1 cellular context compared by ENCODE assay signal in the genomic region with DNA sequence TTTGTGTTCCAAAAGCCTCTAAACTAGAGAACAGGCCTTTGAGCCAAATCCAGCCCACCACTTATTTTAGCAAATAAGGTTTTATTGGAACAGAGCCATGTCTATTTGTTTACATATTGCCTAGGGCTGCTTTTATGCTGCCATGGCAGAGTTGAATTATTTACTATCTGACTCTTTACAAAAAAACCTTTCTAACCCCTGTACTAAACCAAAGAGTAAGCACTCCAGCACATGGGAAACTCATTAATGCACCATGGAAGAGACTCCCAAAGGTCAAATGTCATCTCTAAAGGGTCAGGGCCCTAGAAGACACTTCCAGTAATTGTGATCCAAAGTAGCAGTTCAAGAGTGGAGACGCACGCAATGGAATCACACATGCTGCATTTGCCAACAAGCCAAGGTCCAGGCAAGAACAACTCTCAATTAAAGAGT.
TF ChIP-seq lines count a peak whose summit lies in the region.

No MANE protein-coding gene starts in this region.

TF ChIP-seq in HepG2, 621 proteins besides CTCF, POLR2A, EP300 and RAD21 (continued from another document):
- TF ChIP-seq, protein P1, sequence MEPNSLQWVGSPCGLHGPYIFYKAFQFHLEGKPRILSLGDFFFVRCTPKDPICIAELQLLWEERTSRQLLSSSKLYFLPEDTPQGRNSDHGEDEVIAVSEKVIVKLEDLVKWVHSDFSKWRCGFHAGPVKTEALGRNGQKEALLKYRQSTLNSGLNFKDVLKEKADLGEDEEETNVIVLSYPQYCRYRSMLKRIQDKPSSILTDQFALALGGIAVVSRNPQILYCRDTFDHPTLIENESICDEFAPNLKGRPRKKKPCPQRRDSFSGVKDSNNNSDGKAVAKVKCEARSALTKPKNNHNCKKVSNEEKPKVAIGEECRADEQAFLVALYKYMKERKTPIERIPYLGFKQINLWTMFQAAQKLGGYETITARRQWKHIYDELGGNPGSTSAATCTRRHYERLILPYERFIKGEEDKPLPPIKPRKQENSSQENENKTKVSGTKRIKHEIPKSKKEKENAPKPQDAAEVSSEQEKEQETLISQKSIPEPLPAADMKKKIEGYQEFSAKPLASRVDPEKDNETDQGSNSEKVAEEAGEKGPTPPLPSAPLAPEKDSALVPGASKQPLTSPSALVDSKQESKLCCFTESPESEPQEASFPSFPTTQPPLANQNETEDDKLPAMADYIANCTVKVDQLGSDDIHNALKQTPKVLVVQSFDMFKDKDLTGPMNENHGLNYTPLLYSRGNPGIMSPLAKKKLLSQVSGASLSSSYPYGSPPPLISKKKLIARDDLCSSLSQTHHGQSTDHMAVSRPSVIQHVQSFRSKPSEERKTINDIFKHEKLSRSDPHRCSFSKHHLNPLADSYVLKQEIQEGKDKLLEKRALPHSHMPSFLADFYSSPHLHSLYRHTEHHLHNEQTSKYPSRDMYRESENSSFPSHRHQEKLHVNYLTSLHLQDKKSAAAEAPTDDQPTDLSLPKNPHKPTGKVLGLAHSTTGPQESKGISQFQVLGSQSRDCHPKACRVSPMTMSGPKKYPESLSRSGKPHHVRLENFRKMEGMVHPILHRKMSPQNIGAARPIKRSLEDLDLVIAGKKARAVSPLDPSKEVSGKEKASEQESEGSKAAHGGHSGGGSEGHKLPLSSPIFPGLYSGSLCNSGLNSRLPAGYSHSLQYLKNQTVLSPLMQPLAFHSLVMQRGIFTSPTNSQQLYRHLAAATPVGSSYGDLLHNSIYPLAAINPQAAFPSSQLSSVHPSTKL (CRISPR knock-in tag; IDR thresholded peaks at IDR 0.05), result 0 out of 2 replicates have a peak, but pooled peaks have one; percentile 11
- TF ChIP-seq NFE2 (CRISPR knock-in tag; IDR thresholded peaks at IDR 0.05) (no peak), ZNF234 (CRISPR knock-in tag; conservative IDR thresholded peaks at IDR 0.05) (no peak), ZBTB21 (CRISPR knock-in tag; IDR thresholded peaks at IDR 0.05) (no peak), ZNF350 (CRISPR knock-in tag; IDR thresholded peaks at IDR 0.05; ENCODE audit: borderline replicate concordance, low read depth) (no peak), THYN1 (CRISPR knock-in tag; IDR thresholded peaks at IDR 0.05; ENCODE audit: borderline replicate concordance, low read depth) (no peak), PPARG (CRISPR knock-in tag; conservative IDR thresholded peaks at IDR 0.05) (no peak), GATAD2A (CRISPR knock-in tag; IDR thresholded peaks at IDR 0.05) (peak; percentile 15; the same call in 1 of the 2 replicates), RARA (CRISPR knock-in tag; IDR thresholded peaks at IDR 0.05) (peak; percentile 20; the same call in 1 of the 2 replicates), EED (CRISPR knock-in tag; IDR thresholded peaks at IDR 0.05) (no peak), EHMT2 (IDR thresholded peaks at IDR 0.05; ENCODE audit: borderline replicate concordance, low read depth, low read length) (no peak), NR2C2 (CRISPR knock-in tag; IDR thresholded peaks at IDR 0.05; ENCODE audit: borderline replicate concordance) (peak; percentile 33; the same call in 1 of the 2 replicates), CENPT (CRISPR knock-in tag; IDR thresholded peaks at IDR 0.05; ENCODE audit: low read depth) (no peak), RFX5 (IDR thresholded peaks at IDR 0.05; ENCODE audit: low read depth, low read length) (no peak), ZNF12 (CRISPR knock-in tag; IDR thresholded peaks at IDR 0.05) (no peak), ZKSCAN1 (IDR thresholded peaks at IDR 0.05; ENCODE audit: low read length) (no peak), SCMH1 (CRISPR knock-in tag; IDR thresholded peaks at IDR 0.05; ENCODE audit: borderline replicate concordance) (no peak), SOX5 (CRISPR knock-in tag; IDR thresholded peaks at IDR 0.05; ENCODE audit: borderline replicate concordance) (peak; percentile 8; the same call in 1 of the 2 replicates), HOXA7 (CRISPR knock-in tag; IDR thresholded peaks at IDR 0.05) (no peak), ISL2 (CRISPR knock-in tag; IDR thresholded peaks at IDR 0.05) (peak; percentile 68; the same call in 1 of the 2 replicates), NR2F1 (CRISPR knock-in tag; IDR thresholded peaks at IDR 0.05) (peak in 1 of 2 experiments; percentile 38; a peak in 2 of 4 replicates), NR2F2 (IDR thresholded peaks at IDR 0.05; ENCODE audit: borderline replicate concordance, low read depth) (peak; percentile 83), ZFP36L1 (CRISPR knock-in tag; IDR thresholded peaks at IDR 0.05) (no peak), SOX13 (IDR thresholded peaks at IDR 0.05) (no peak), SOX13 (CRISPR knock-in tag; conservative IDR thresholded peaks at IDR 0.05 in 1 of 2, IDR thresholded peaks at IDR 0.05 in 1 of 2) (0 out of 4 replicates have a peak, but pooled peaks of 1 of the 2 experiments have one; percentile 17), MTA1 (CRISPR knock-in tag; IDR thresholded peaks at IDR 0.05; ENCODE audit: borderline replicate concordance) (no peak)
- TF ChIP-seq, protein P2, sequence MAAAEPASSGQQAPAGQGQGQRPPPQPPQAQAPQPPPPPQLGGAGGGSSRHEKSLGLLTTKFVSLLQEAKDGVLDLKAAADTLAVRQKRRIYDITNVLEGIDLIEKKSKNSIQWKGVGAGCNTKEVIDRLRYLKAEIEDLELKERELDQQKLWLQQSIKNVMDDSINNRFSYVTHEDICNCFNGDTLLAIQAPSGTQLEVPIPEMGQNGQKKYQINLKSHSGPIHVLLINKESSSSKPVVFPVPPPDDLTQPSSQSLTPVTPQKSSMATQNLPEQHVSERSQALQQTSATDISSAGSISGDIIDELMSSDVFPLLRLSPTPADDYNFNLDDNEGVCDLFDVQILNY (CRISPR knock-in tag; conservative IDR thresholded peaks at IDR 0.05), result no peak
- TF ChIP-seq, protein P3, sequence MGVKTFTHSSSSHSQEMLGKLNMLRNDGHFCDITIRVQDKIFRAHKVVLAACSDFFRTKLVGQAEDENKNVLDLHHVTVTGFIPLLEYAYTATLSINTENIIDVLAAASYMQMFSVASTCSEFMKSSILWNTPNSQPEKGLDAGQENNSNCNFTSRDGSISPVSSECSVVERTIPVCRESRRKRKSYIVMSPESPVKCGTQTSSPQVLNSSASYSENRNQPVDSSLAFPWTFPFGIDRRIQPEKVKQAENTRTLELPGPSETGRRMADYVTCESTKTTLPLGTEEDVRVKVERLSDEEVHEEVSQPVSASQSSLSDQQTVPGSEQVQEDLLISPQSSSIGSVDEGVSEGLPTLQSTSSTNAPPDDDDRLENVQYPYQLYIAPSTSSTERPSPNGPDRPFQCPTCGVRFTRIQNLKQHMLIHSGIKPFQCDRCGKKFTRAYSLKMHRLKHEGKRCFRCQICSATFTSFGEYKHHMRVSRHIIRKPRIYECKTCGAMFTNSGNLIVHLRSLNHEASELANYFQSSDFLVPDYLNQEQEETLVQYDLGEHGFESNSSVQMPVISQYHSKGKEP (CRISPR knock-in tag; IDR thresholded peaks at IDR 0.05), result no peak
- TF ChIP-seq, protein P4, sequence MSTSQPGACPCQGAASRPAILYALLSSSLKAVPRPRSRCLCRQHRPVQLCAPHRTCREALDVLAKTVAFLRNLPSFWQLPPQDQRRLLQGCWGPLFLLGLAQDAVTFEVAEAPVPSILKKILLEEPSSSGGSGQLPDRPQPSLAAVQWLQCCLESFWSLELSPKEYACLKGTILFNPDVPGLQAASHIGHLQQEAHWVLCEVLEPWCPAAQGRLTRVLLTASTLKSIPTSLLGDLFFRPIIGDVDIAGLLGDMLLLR (CRISPR knock-in tag; IDR thresholded peaks at IDR 0.05), result no peak
- TF ChIP-seq, protein P5, sequence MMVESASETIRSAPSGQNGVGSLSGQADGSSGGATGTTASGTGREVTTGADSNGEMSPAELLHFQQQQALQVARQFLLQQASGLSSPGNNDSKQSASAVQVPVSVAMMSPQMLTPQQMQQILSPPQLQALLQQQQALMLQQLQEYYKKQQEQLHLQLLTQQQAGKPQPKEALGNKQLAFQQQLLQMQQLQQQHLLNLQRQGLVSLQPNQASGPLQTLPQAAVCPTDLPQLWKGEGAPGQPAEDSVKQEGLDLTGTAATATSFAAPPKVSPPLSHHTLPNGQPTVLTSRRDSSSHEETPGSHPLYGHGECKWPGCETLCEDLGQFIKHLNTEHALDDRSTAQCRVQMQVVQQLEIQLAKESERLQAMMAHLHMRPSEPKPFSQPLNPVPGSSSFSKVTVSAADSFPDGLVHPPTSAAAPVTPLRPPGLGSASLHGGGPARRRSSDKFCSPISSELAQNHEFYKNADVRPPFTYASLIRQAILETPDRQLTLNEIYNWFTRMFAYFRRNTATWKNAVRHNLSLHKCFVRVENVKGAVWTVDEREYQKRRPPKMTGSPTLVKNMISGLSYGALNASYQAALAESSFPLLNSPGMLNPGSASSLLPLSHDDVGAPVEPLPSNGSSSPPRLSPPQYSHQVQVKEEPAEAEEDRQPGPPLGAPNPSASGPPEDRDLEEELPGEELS (CRISPR knock-in tag; IDR thresholded peaks at IDR 0.05), result peak; percentile 56; the same call in 1 of the 2 replicates
- TF ChIP-seq, protein P6, sequence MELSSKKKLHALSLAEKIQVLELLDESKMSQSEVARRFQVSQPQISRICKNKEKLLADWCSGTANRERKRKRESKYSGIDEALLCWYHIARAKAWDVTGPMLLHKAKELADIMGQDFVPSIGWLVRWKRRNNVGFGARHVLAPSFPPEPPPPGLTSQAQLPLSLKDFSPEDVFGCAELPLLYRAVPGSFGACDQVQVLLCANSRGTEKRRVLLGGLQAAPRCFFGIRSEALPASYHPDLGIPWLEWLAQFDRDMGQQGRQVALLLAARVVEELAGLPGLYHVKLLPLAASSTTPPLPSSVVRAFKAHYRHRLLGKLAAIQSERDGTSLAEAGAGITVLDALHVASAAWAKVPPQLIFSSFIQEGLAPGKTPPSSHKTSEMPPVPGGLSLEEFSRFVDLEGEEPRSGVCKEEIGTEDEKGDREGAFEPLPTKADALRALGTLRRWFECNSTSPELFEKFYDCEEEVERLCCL (CRISPR knock-in tag; IDR thresholded peaks at IDR 0.05; ENCODE audit: borderline replicate concordance), result no peak
- TF ChIP-seq, protein P7, sequence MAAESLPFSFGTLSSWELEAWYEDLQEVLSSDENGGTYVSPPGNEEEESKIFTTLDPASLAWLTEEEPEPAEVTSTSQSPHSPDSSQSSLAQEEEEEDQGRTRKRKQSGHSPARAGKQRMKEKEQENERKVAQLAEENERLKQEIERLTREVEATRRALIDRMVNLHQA (CRISPR knock-in tag; IDR thresholded peaks at IDR 0.05), result no peak
TF ChIP-seq in HepG2: peak in this region for 19.
